8 cellular contexts compared by ENCODE assay signal in genomic region chr6:22593895-22594294, GRCh38.
"Had no signal": no experiment of that assay in that cellular context is flagged by ENCODE, and none has a peak within 500 bp of the region (broad histone marks: within the 10 kb centered on the region; RNA-seq: fewer than 3 reads in every experiment).

No MANE protein-coding gene starts in this region.

- FAIRE-seq: G401.6, GM12878, GM12891, GM12892, GM18507, GM19239 had no signal

- ATAC-seq: GM12878 had no signal

- H3K4me3 ChIP-seq: GM12878 had no signal

- DNase-seq: GDM1, GF-D8 had no signal
